In the genomic region with DNA sequence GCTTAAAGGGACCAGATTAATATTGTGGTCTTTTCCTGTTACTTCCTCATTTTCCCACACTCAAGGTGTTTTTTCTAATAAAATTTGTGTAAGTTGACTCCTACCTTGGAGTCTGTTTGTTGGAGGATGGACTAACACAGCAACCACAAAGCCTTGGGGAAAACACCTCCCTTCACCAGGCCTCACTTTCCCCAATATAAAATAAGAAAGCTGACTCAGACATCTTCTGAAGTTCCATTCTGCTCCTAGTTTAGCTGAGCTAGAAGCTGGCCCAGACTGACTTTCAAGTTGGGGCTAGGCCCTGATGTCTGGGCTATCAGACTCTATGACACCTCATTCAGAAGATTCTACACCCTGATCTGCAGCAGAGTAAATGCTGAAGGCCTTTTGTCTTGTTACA, we compare ENCODE assay signal across 20 cellular contexts.
"Had no signal": no experiment of that assay in that cellular context is flagged by ENCODE, and none has a peak within 500 bp of the region (broad histone marks: within the 10 kb centered on the region; RNA-seq: fewer than 3 reads in every experiment).

No MANE protein-coding gene starts in this region.

- H3K4me1 ChIP-seq: adrenal gland, ascending aorta, parathyroid adenoma, transverse colon had no signal

- ATAC-seq: activated CD8-positive, alpha-beta T cell treated with anti-CD3 and anti-CD28 coated beads, Interleukin-2, amount 10 ng/mL, durations not matched to agents 7 days and 5 days; heart right ventricle; left colon; right cardiac atrium had no signal

- H3K27ac ChIP-seq: adrenal gland, ascending aorta, brain microvascular endothelial cell, heart right ventricle, parathyroid adenoma, transverse colon had no signal

- H3K9me3 ChIP-seq: adrenal gland, ascending aorta, heart right ventricle, transverse colon had no signal

- H3K9ac ChIP-seq: parathyroid adenoma had no signal

- DNase-seq: activated CD4-positive, alpha-beta T cell treated with anti-CD3 and anti-CD28 coated beads for 1 hour; activated CD4-positive, alpha-beta T cell treated with anti-CD3 and anti-CD28 coated beads, Interleukin-2, amount 50 U/mL, for 1 hour; activated CD8-positive, alpha-beta T cell treated with anti-CD3 and anti-CD28 coated beads, Interleukin-2, amount 10 ng/mL, durations not matched to agents 7 days and 5 days; activated gamma-delta T cell treated with Interleukin-2 at 50 U/mL for 16 hours; activated T-cell treated with anti-CD3 and anti-CD28 coated beads, Interleukin-2, amount 50 U/mL, for 1 hour; adrenal gland; brain microvascular endothelial cell; caudate nucleus; effector CD4-positive, alpha-beta T cell; heart right ventricle; left colon; mesenchymal stem cell; nucleus accumbens; right cardiac atrium; stimulated activated CD4-positive, alpha-beta T cell treated with anti-CD3 and anti-CD28 coated beads, Interleukin-1b, Interleukin-23, amount 100 ng/mL, for 48 hours; transverse colon had no signal

- H3K4me3 Mint-ChIP-seq: activated CD8-positive, alpha-beta T cell treated with anti-CD3 and anti-CD28 coated beads, Interleukin-2, amount 10 ng/mL, durations not matched to agents 7 days and 5 days; activated naive CD8-positive, alpha-beta T cell; dendritic cell treated with granulocyte-macrophage colony-stimulating factor and Interleukin-4, amounts not matched to agents 40 ng/mL and 50 ng/mL, for 4 days had no signal

- H3K36me3 ChIP-seq: adrenal gland, ascending aorta, brain microvascular endothelial cell, heart right ventricle, transverse colon had no signal

- H3K4me3 ChIP-seq: adrenal gland, ascending aorta, heart right ventricle, transverse colon had no signal

- H3K27ac Mint-ChIP-seq: activated CD8-positive, alpha-beta T cell treated with anti-CD3 and anti-CD28 coated beads, Interleukin-2, amount 10 ng/mL, durations not matched to agents 7 days and 5 days; activated naive CD8-positive, alpha-beta T cell; dendritic cell treated with granulocyte-macrophage colony-stimulating factor and Interleukin-4, amounts not matched to agents 40 ng/mL and 50 ng/mL, for 4 days had no signal

- H3K27me3 ChIP-seq: adrenal gland, ascending aorta, brain microvascular endothelial cell, heart right ventricle, transverse colon had no signal
